Comparison of ENCODE assay signal across 8 cellular contexts in genomic region chr15:58748787-58749531, GRCh38. TPM values are rescaled to one million over a fixed set of nuclear protein-coding genes. Genes with fewer than 3 reads are reported as not detected.
DNase-seq lines count a peak whose midpoint lies in the region; ATAC-seq and TF ChIP-seq lines count a peak whose summit lies in the region.

No MANE protein-coding gene starts in this region.

- peaks cover 13% of the 10 kb centered on the region for H3K4me1 ChIP-seq in mucosa of descending colon (ENCODE audit: low read depth)
- peaks cover 0 to 35% (median 26%) of the 10 kb centered on the region in 5 donors for H3K4me1 ChIP-seq in subcutaneous abdominal adipose tissue (ENCODE audit: control insufficient read depth in 5 of 5, insufficient read depth in 5 of 5, low read length in 5 of 5)

- H3K36me3 Mint-ChIP-seq in endothelial cell (ENCODE audit: low read depth, unreplicated experiment) = peaks cover 10% of the 10 kb centered on the region

- intact Hi-C loops in mucosa of descending colon (cut with DNase I, micrococcal nuclease) = no loop called here

- peaks cover 33% of the 10 kb centered on the region for H3K4me1 Mint-ChIP-seq in endothelial cell (ENCODE audit: unreplicated experiment)

- H3K27ac Mint-ChIP-seq in endothelial cell (ENCODE audit: unreplicated experiment) = peak overlapping the region; percentile 93

- peak overlapping the region; percentile 84 for H3K27ac ChIP-seq in subcutaneous abdominal adipose tissue (ENCODE audit: low read depth, low read length)

- H3K9me3 Mint-ChIP-seq in endothelial cell (ENCODE audit: unreplicated experiment) = no peaks in the 10 kb centered on the region

- peak overlapping the region; percentile 96 for H3K4me3 ChIP-seq in mucosa of descending colon
- H3K4me3 ChIP-seq in subcutaneous abdominal adipose tissue (ENCODE audit: low read depth in 1 of 5, low read length in 5 of 5) = peak overlapping the region; percentile 74 to 90 (median 86)

- H3K4me3 Mint-ChIP-seq in endothelial cell (ENCODE audit: unreplicated experiment) = peak overlapping the region; percentile 98

- H3K9me3 ChIP-seq in mucosa of descending colon (no peaks in the 10 kb centered on the region), subcutaneous abdominal adipose tissue (ENCODE audit: control insufficient read depth in 5 of 5, low read length in 5 of 5) (no peaks in the 10 kb centered on the region)

- H3K27me3 ChIP-seq in subcutaneous abdominal adipose tissue (ENCODE audit: control insufficient read depth in 5 of 5, insufficient read depth in 4 of 5, low read length in 5 of 5) = no peaks in the 10 kb centered on the region

- TF ChIP-seq CTCF in endothelial cell (IDR thresholded peaks at IDR 0.05; ENCODE audit: unreplicated experiment) = no peak
- no peak for TF ChIP-seq CTCF in mucosa of descending colon (IDR thresholded peaks at IDR 0.05)

- H3K36me3 ChIP-seq in mucosa of descending colon (ENCODE audit: low read depth) = no peaks in the 10 kb centered on the region
- no peaks in the 10 kb centered on the region for H3K36me3 ChIP-seq in subcutaneous abdominal adipose tissue (ENCODE audit: control insufficient read depth in 5 of 5, insufficient read depth in 5 of 5, low read length in 5 of 5)

- peak overlapping the region; percentile 16 to 90 (median 85) for H3K9ac ChIP-seq in subcutaneous abdominal adipose tissue (ENCODE audit: low read length in 5 of 5)

- ATAC-seq in HG02870 (IDR thresholded peaks at IDR 0.05; ENCODE audit: unreplicated experiment) (peak; percentile 17), mucosa of descending colon (peak; percentile 58)

- peak; percentile 11 for DNase-seq in NCI-H2107 (lab: John Stamatoyannopoulos, UW)
- DNase-seq in NCI-H2107 treated with DMSO at 0.1 percent for 48 hours (lab: John Stamatoyannopoulos, UW; ENCODE audit: unreplicated experiment) = no peak
- DNase-seq in NCI-H2227 (lab: John Stamatoyannopoulos, UW; ENCODE audit: unreplicated experiment) = peak; percentile 71
- peak; percentile 77 for DNase-seq in activated CD8-positive, alpha-beta memory T cell treated with anti-CD3 and anti-CD28 coated beads for 24 hours
- DNase-seq in endothelial cell (ENCODE audit: low spot score) = peak; percentile 60
- DNase-seq in mucosa of descending colon = peak; percentile 58 to 75 (median 74)

- H3K27me3 Mint-ChIP-seq in endothelial cell (ENCODE audit: unreplicated experiment) = peaks cover 4% of the 10 kb centered on the region

RNA-seq across cellular contexts. Expression of gene ADAM10, which starts 0.5 kb away (rescaled TPM):
- total RNA-seq in endothelial cell (ENCODE audit: unreplicated experiment) (287 TPM), mucosa of descending colon (100 to 1,000 TPM; 109 to 178 (median 143) TPM)

RNA-seq across cellular contexts. Expression of gene MINDY2, which starts 22.1 kb away (rescaled TPM):
- total RNA-seq in endothelial cell (ENCODE audit: unreplicated experiment) = 14.2 TPM
- total RNA-seq in mucosa of descending colon = 10 to 100 TPM; 12.0 to 24.2 (median 13.3) TPM
